10 cellular contexts compared by ENCODE assay signal in the genomic region with DNA sequence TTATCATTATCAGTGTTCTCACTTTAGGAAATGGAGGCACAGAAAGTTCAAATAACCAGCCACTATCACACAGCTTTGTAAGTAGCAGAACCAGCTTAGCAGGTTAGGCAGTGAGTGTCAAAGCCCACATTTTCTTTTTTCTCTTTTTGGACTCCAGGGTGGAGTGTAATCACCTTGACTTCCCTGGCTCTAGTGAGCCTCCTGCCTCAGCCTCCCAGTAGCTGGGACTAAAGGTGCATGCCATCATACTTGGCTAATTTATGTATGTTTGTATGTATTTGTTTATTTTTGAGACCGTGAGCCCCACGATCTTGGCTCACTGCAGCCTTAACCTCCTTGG. TPM values are rescaled to one million over a fixed set of nuclear protein-coding genes. Genes with fewer than 3 reads are reported as not detected.
A peak's percentile ranks its signal among the peaks of the same experiment; 100 is the strongest.
DNase-seq lines count a peak whose midpoint lies in the region; ATAC-seq and TF ChIP-seq lines count a peak whose summit lies in the region.
"Had no signal": no experiment of that assay in that cellular context is flagged by ENCODE, and none has a peak within 500 bp of the region (broad histone marks: within the 10 kb centered on the region; RNA-seq: fewer than 3 reads in every experiment).

No MANE protein-coding gene starts in this region.

- H3K4me3 Mint-ChIP-seq in stimulated activated memory B cell treated with anti-CD40 and anti-IgM and Interleukin-4, amounts not matched to agents 10 μg/mL and 1 μg/mL and 100 μg/mL, for 72 hours, result peak overlapping the region; percentile 46

- H3K27ac Mint-ChIP-seq in stimulated activated memory B cell treated with anti-CD40 and anti-IgM and Interleukin-4, amounts not matched to agents 10 μg/mL and 1 μg/mL and 100 μg/mL, for 72 hours, result peak overlapping the region; percentile 93

- no peaks in the 10 kb centered on the region for H3K27me3 Mint-ChIP-seq in stimulated activated memory B cell treated with anti-CD40 and anti-IgM and Interleukin-4, amounts not matched to agents 10 μg/mL and 1 μg/mL and 100 μg/mL, for 72 hours
- H3K27me3 Mint-ChIP-seq: naive thymus-derived CD4-positive, alpha-beta T cell had no signal

- H2AFZ ChIP-seq in OCI-LY7 (ENCODE audit: low read length), result peak overlapping the region; percentile 87

- peak overlapping the region; percentile 54 for H3K27ac ChIP-seq in OCI-LY7 (ENCODE audit: low read depth, low read length, poor library complexity, severe bottlenecking)
- no peak overlapping the region for H3K27ac ChIP-seq in foreskin keratinocyte
- H3K27ac ChIP-seq in caudate nucleus (ENCODE audit: low read depth, low read length), result no peak overlapping the region

- no peaks in the 10 kb centered on the region for H3K27me3 ChIP-seq in foreskin keratinocyte

- H3K4me2 ChIP-seq in OCI-LY7 (ENCODE audit: low read length), result peak overlapping the region; percentile 72

- peaks cover 63% of the 10 kb centered on the region for H3K4me1 Mint-ChIP-seq in stimulated activated memory B cell treated with anti-CD40 and anti-IgM and Interleukin-4, amounts not matched to agents 10 μg/mL and 1 μg/mL and 100 μg/mL, for 72 hours

- peaks cover 77% of the 10 kb centered on the region for H3K4me1 ChIP-seq in OCI-LY7 (ENCODE audit: insufficient read depth, low read length, poor library complexity, severe bottlenecking)
- H3K4me1 ChIP-seq in foreskin keratinocyte, result peaks cover 17% of the 10 kb centered on the region

- H4K20me1 ChIP-seq in OCI-LY7 (ENCODE audit: insufficient read depth, low read length), result no peaks in the 10 kb centered on the region

- TF ChIP-seq CTCF in OCI-LY7 (conservative IDR thresholded peaks at IDR 0.05; ENCODE audit: low read length), result no peak
- TF ChIP-seq CTCF in foreskin keratinocyte (conservative IDR thresholded peaks at IDR 0.05), result peak; percentile 31

- no peaks in the 10 kb centered on the region for H3K9me3 Mint-ChIP-seq in stimulated activated memory B cell treated with anti-CD40 and anti-IgM and Interleukin-4, amounts not matched to agents 10 μg/mL and 1 μg/mL and 100 μg/mL, for 72 hours
- H3K9me3 Mint-ChIP-seq: naive thymus-derived CD4-positive, alpha-beta T cell had no signal

- POLR2A ChIA-PET in OCI-LY7 (lab: Charles Lee), result interaction anchor here (0.8 to 4.0 kb wide), 9 partner anchors 8 to 138 kb away, joined by 3 to 47 read pairs (median 4); a partner anchor contains a TSS

- H3K36me3 Mint-ChIP-seq in stimulated activated memory B cell treated with anti-CD40 and anti-IgM and Interleukin-4, amounts not matched to agents 10 μg/mL and 1 μg/mL and 100 μg/mL, for 72 hours, result no peaks in the 10 kb centered on the region

- no peaks in the 10 kb centered on the region for H3K79me2 ChIP-seq in OCI-LY7 (ENCODE audit: insufficient read depth, low read depth, low read length)

- no peaks in the 10 kb centered on the region for H3K36me3 ChIP-seq in OCI-LY7 (ENCODE audit: insufficient read depth, low read length)

- DNase-seq in NCI-H82 (lab: John Stamatoyannopoulos, UW) (peak; percentile 44), NCI-H82 treated with DMSO at 0.1 percent for 48 hours (lab: John Stamatoyannopoulos, UW; ENCODE audit: unreplicated experiment) (no peak), OCI-LY7 (ENCODE audit: low spot score) (no peak), foreskin keratinocyte (peak in 1 of 2 donors; percentile 62), NCI-H1048 (lab: John Stamatoyannopoulos, UW) (no peak), glomerular visceral epithelial cell (ENCODE audit: extremely low spot score) (no peak), caudate nucleus (lab: John Stamatoyannopoulos, UW) (no peak)
- DNase-seq: SHP77 had no signal

- CTCF ChIA-PET in OCI-LY7 (lab: Charles Lee; ENCODE audit: unreplicated experiment), result interaction anchor here (1.0 to 1.2 kb wide), 2 partner anchors 7 to 60 kb away, joined by 3 to 8 read pairs; a partner anchor contains a TSS

- peak; percentile 65 for ATAC-seq in foreskin keratinocyte
- no peak for ATAC-seq in stimulated activated memory B cell treated with anti-CD40 and anti-IgM and Interleukin-4, amounts not matched to agents 10 μg/mL and 1 μg/mL and 100 μg/mL, for 72 hours

- peak overlapping the region; percentile 44 for H3K4me3 ChIP-seq in OCI-LY7 (ENCODE audit: low read depth, low read length, poor library complexity, severe bottlenecking)

- intact Hi-C loops in OCI-LY7 (cut with micrococcal nuclease; ENCODE audit: unreplicated experiment), result no loop called here

- BruUV-seq in OCI-LY7 (replicated peaks; lab: Mats Ljungman, UMichigan), result no TSS peak

- H3K9me2 ChIP-seq in OCI-LY7 (ENCODE audit: insufficient read depth, low read length), result no peaks in the 10 kb centered on the region

- H3K9me3 ChIP-seq in OCI-LY7 (ENCODE audit: low read length), result no peaks in the 10 kb centered on the region

RNA-seq across cellular contexts. Expression of a gene that starts 7.8 kb away (rescaled TPM):
- total RNA-seq in OCI-LY7 (2014; rRNA removed; shearing (Covaris generic)), result 45.4 and 50.5 TPM in 2 replicates
- total RNA-seq in OCI-LY7 (2022) (75.6 and 86.5 TPM in 2 replicates), foreskin keratinocyte (22.0 and 25.7 TPM in 2 replicates)
- polyA plus RNA-seq in foreskin keratinocyte, result 3.2 and 3.3 TPM in 2 replicates
